Comparison of ENCODE assay signal across 31 cellular contexts in the genomic region with DNA sequence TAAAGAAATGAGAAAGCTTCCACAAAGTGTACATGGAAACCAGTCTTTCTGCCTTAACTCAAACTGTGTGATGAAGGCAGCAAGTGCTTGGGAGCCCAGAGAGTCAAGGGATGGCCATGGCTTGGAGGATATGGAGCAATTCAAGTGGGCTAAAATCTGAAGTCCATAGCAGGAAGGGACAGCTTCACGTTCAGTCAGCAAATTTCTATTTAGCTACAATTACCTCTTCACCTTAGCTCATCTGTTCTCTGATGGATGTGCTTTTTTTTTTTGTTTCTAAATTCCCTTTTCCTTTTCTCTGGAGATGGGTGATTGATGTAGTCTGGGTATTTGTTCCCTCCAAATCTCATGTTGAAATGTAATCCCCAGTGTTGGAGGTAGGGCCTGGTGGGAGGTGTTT. TPM values are rescaled to one million over a fixed set of nuclear protein-coding genes. Genes with fewer than 3 reads are reported as not detected.
"Had no signal": no experiment of that assay in that cellular context is flagged by ENCODE, and none has a peak within 500 bp of the region (broad histone marks: within the 10 kb centered on the region; RNA-seq: fewer than 3 reads in every experiment).

No MANE protein-coding gene starts in this region.

- H3K36me3 ChIP-seq: esophagus squamous epithelium, gastrocnemius medialis, heart left ventricle, left ventricle myocardium inferior, lower lobe of right lung had no signal

- H3K4me3 Mint-ChIP-seq: immature natural killer cell, mesothelial cell of epicardium, naive B cell had no signal

- H3K79me2 ChIP-seq: hepatocyte had no signal

- ATAC-seq: esophagus mucosa, gastrocnemius medialis, heart left ventricle, left colon, left lobe of liver, lower lobe of right lung, mucosa of descending colon had no signal

- H2AFZ ChIP-seq: hepatocyte had no signal

- H3K4me1 ChIP-seq: gastrocnemius medialis had no signal

- H3K4me2 ChIP-seq: hepatocyte had no signal

- H3K4me3 ChIP-seq: coronary artery, dorsolateral prefrontal cortex, esophagus squamous epithelium, gastrocnemius medialis, heart left ventricle, hepatocyte, left ventricle myocardium inferior, lower lobe of right lung, mucosa of descending colon had no signal

- H3K36me3 Mint-ChIP-seq: immature natural killer cell, mesothelial cell of epicardium, naive B cell had no signal

- H3K27ac Mint-ChIP-seq: immature natural killer cell, mesothelial cell of epicardium had no signal

- DNase-seq: dermis blood vessel endothelial cell; dorsolateral prefrontal cortex; effector CD4-positive, alpha-beta T cell; effector memory CD4-positive, alpha-beta T cell; esophagus squamous epithelium; foreskin fibroblast; foreskin melanocyte; gastrocnemius medialis; heart left ventricle; hypothalamus; immature natural killer cell; islet precursor cell; kidney; kidney glomerular epithelial cell; left colon; left ventricle myocardium inferior; lower lobe of right lung; mesenchymal stem cell; mucosa of descending colon; naive B cell had no signal

- FAIRE-seq: colon, endometrium, kidney had no signal

- H3K27ac ChIP-seq: coronary artery, esophagus squamous epithelium, gastrocnemius medialis, heart left ventricle, hepatocyte, left ventricle myocardium inferior, lower lobe of right lung had no signal

- H3K9me3 Mint-ChIP-seq: immature natural killer cell, naive B cell had no signal

- H3K27me3 Mint-ChIP-seq: naive B cell had no signal

- H3K27me3 ChIP-seq: dorsolateral prefrontal cortex, esophagus squamous epithelium, gastrocnemius medialis, hepatocyte had no signal

- H3K9me3 ChIP-seq: esophagus squamous epithelium, gastrocnemius medialis, heart left ventricle, left ventricle myocardium inferior, lower lobe of right lung, mucosa of descending colon had no signal

RNA-seq across cellular contexts. Expression of gene IL1A, which starts 4.9 kb away (rescaled TPM):
- total RNA-seq: gastrocnemius medialis, left lobe of liver, left ventricle myocardium inferior, lung microvascular endothelial cell, mesenteric fat pad, mucosa of descending colon, myocyte had no signal
- polyA plus RNA-seq: heart left ventricle, immature natural killer cell, liver had no signal

RNA-seq across cellular contexts. Expression of gene CKAP2L, which starts 24.8 kb away (rescaled TPM):
- total RNA-seq: mesenteric fat pad had no signal

RNA-seq across cellular contexts. Expression of gene IL1B, which starts 47.4 kb away (rescaled TPM):
- total RNA-seq: gastrocnemius medialis, left lobe of liver, lung microvascular endothelial cell, myocyte had no signal
